ENCODE assay signal across 19 cellular contexts in genomic region chr6:39211183-39211582, GRCh38. TPM values are rescaled to one million over a fixed set of nuclear protein-coding genes. Genes with fewer than 3 reads are reported as not detected.
DNase-seq lines count a peak whose midpoint lies in the region; ATAC-seq and TF ChIP-seq lines count a peak whose summit lies in the region.
"Had no signal": no experiment of that assay in that cellular context is flagged by ENCODE, and none has a peak within 500 bp of the region (broad histone marks: within the 10 kb centered on the region; RNA-seq: fewer than 3 reads in every experiment).

No MANE protein-coding gene starts in this region.

- H3K9me3 Mint-ChIP-seq in activated CD8-positive, alpha-beta T cell treated with anti-CD3 and anti-CD28 coated beads, Interleukin-2, amount 10 ng/mL, durations not matched to agents 7 days and 5 days (ENCODE audit: insufficient read depth): no peaks in the 10 kb centered on the region
- H3K9me3 Mint-ChIP-seq in activated CD8-positive, alpha-beta T cell treated with anti-CD3 and anti-CD28 coated beads for 36 hours: no peaks in the 10 kb centered on the region
- H3K9me3 Mint-ChIP-seq in activated T-helper 2 cell treated with anti-CD3 and anti-CD28 coated beads, Interferon-gamma antibody, Interleukin-2, Interleukin-4, amounts not matched to agents 10 μg/mL and 5 μg/mL and 100 μg/mL, durations not matched to agents 14 hours and 24 hours and 36 hours: no peaks in the 10 kb centered on the region
- no peaks in the 10 kb centered on the region for H3K9me3 Mint-ChIP-seq in mesothelial cell of epicardium
- H3K9me3 Mint-ChIP-seq: CD4-positive, alpha-beta T cell had no signal

- H3K36me3 ChIP-seq in stomach: no peaks in the 10 kb centered on the region
- H3K36me3 ChIP-seq: HAP-1, Peyer's patch, SJSA1 had no signal

- CTCF ChIA-PET in activated CD8-positive, alpha-beta T cell treated with anti-CD3 and anti-CD28 coated beads, Interleukin-2, amount 10 ng/mL, durations not matched to agents 7 days and 5 days (lab: Charles Lee): no interaction called here
- CTCF ChIA-PET in activated CD8-positive, alpha-beta T cell treated with anti-CD3 and anti-CD28 coated beads for 36 hours (lab: Charles Lee): no interaction called here

- POLR2A ChIA-PET in activated CD8-positive, alpha-beta T cell treated with anti-CD3 and anti-CD28 coated beads, Interleukin-2, amount 10 ng/mL, durations not matched to agents 7 days and 5 days (lab: Charles Lee): interaction anchor here (1.2 kb wide), 1 partner anchor 9 kb away, joined by 3 read pairs; no protein-coding TSS in a partner anchor
- POLR2A ChIA-PET in activated CD8-positive, alpha-beta T cell treated with anti-CD3 and anti-CD28 coated beads for 36 hours (lab: Charles Lee): interaction anchor here (1.6 kb wide), 1 partner anchor 11 kb away, joined by 4 read pairs; no protein-coding TSS in a partner anchor

- WGBS in stomach, 5 donors: 45 to 68% (median 47%) methylated on average over 10 of the region's 10 CpGs

- H3K4me1 Mint-ChIP-seq in activated CD8-positive, alpha-beta T cell treated with anti-CD3 and anti-CD28 coated beads, Interleukin-2, amount 10 ng/mL, durations not matched to agents 7 days and 5 days (ENCODE audit: low read depth): peaks cover 61% of the 10 kb centered on the region
- peaks cover 48% of the 10 kb centered on the region for H3K4me1 Mint-ChIP-seq in activated CD8-positive, alpha-beta T cell treated with anti-CD3 and anti-CD28 coated beads for 36 hours (ENCODE audit: low read depth)
- peaks cover 66% of the 10 kb centered on the region for H3K4me1 Mint-ChIP-seq in activated T-helper 2 cell treated with anti-CD3 and anti-CD28 coated beads, Interferon-gamma antibody, Interleukin-2, Interleukin-4, amounts not matched to agents 10 μg/mL and 5 μg/mL and 100 μg/mL, durations not matched to agents 14 hours and 24 hours and 36 hours (ENCODE audit: low read depth)
- peaks cover 31% of the 10 kb centered on the region for H3K4me1 Mint-ChIP-seq in mesothelial cell of epicardium

- H3K9me3 ChIP-seq in stomach: no peaks in the 10 kb centered on the region
- H3K9me3 ChIP-seq: HAP-1, Peyer's patch, SJSA1 had no signal

- peaks cover 19% of the 10 kb centered on the region for H3K36me3 Mint-ChIP-seq in activated CD8-positive, alpha-beta T cell treated with anti-CD3 and anti-CD28 coated beads, Interleukin-2, amount 10 ng/mL, durations not matched to agents 7 days and 5 days (ENCODE audit: low read depth)
- peaks cover 47% of the 10 kb centered on the region for H3K36me3 Mint-ChIP-seq in activated CD8-positive, alpha-beta T cell treated with anti-CD3 and anti-CD28 coated beads for 36 hours (ENCODE audit: low read depth)
- peaks cover 73% of the 10 kb centered on the region for H3K36me3 Mint-ChIP-seq in activated T-helper 2 cell treated with anti-CD3 and anti-CD28 coated beads, Interferon-gamma antibody, Interleukin-2, Interleukin-4, amounts not matched to agents 10 μg/mL and 5 μg/mL and 100 μg/mL, durations not matched to agents 14 hours and 24 hours and 36 hours (ENCODE audit: low read depth)
- no peaks in the 10 kb centered on the region for H3K36me3 Mint-ChIP-seq in mesothelial cell of epicardium

- H3K4me1 ChIP-seq in stomach: peaks cover 50 to 93% (median 79%) of the 10 kb centered on the region in 4 donors
- H3K4me1 ChIP-seq: HAP-1, SJSA1 had no signal

- no peak overlapping the region for H3K4me3 ChIP-seq in stomach
- H3K4me3 ChIP-seq: HAP-1, Peyer's patch, SJSA1 had no signal

- no peak for TF ChIP-seq CTCF in activated CD8-positive, alpha-beta T cell treated with anti-CD3 and anti-CD28 coated beads for 36 hours (IDR thresholded peaks at IDR 0.05)
- TF ChIP-seq CTCF in mesothelial cell of epicardium (IDR thresholded peaks at IDR 0.05; ENCODE audit: unreplicated experiment) (no peak), stomach (IDR thresholded peaks at IDR 0.05) (no peak)

- DNase-seq in activated CD8-positive, alpha-beta T cell treated with anti-CD3 and anti-CD28 coated beads, Interleukin-2, amount 10 ng/mL, durations not matched to agents 7 days and 5 days: no peak
- no peak for DNase-seq in activated CD8-positive, alpha-beta T cell treated with anti-CD3 and anti-CD28 coated beads for 36 hours
- no peak for DNase-seq in activated T-helper 2 cell treated with anti-CD3 and anti-CD28 coated beads, Interferon-gamma antibody, Interleukin-2, Interleukin-4, amounts not matched to agents 10 μg/mL and 5 μg/mL and 100 μg/mL, durations not matched to agents 14 hours and 24 hours and 36 hours (ENCODE audit: low spot score)
- DNase-seq in mesothelial cell of epicardium (ENCODE audit: low spot score in 2 of 2, unreplicated experiment in 2 of 2): no peak
- no peak for DNase-seq in stomach
- DNase-seq in T-helper 1 cell: no peak
- DNase-seq: 8988T; CD4-positive, alpha-beta T cell; GF-D8; NCI-H1092 treated with DMSO at 0.1 percent for 48 hours; NCI-H2081 treated with DMSO at 0.1 percent for 48 hours; NCI-H446 treated with DMSO at 0.1 percent for 48 hours had no signal

- H3K27me3 Mint-ChIP-seq in activated CD8-positive, alpha-beta T cell treated with anti-CD3 and anti-CD28 coated beads, Interleukin-2, amount 10 ng/mL, durations not matched to agents 7 days and 5 days (ENCODE audit: low read depth): no peaks in the 10 kb centered on the region
- no peaks in the 10 kb centered on the region for H3K27me3 Mint-ChIP-seq in activated CD8-positive, alpha-beta T cell treated with anti-CD3 and anti-CD28 coated beads for 36 hours
- H3K27me3 Mint-ChIP-seq in activated T-helper 2 cell treated with anti-CD3 and anti-CD28 coated beads, Interferon-gamma antibody, Interleukin-2, Interleukin-4, amounts not matched to agents 10 μg/mL and 5 μg/mL and 100 μg/mL, durations not matched to agents 14 hours and 24 hours and 36 hours (ENCODE audit: low read depth): no peaks in the 10 kb centered on the region
- no peaks in the 10 kb centered on the region for H3K27me3 Mint-ChIP-seq in mesothelial cell of epicardium (ENCODE audit: low read depth)
- H3K27me3 Mint-ChIP-seq: CD4-positive, alpha-beta T cell had no signal

- H3K27ac ChIP-seq in stomach: peak overlapping the region in 4 of 5 donors; percentile 2 to 85 (median 30)
- H3K27ac ChIP-seq: SJSA1 had no signal

- H3K4me3 Mint-ChIP-seq in activated CD8-positive, alpha-beta T cell treated with anti-CD3 and anti-CD28 coated beads, Interleukin-2, amount 10 ng/mL, durations not matched to agents 7 days and 5 days: no peak overlapping the region
- no peak overlapping the region for H3K4me3 Mint-ChIP-seq in activated CD8-positive, alpha-beta T cell treated with anti-CD3 and anti-CD28 coated beads for 36 hours
- H3K4me3 Mint-ChIP-seq in activated T-helper 2 cell treated with anti-CD3 and anti-CD28 coated beads, Interferon-gamma antibody, Interleukin-2, Interleukin-4, amounts not matched to agents 10 μg/mL and 5 μg/mL and 100 μg/mL, durations not matched to agents 14 hours and 24 hours and 36 hours (ENCODE audit: low read depth): no peak overlapping the region
- no peak overlapping the region for H3K4me3 Mint-ChIP-seq in mesothelial cell of epicardium
- H3K4me3 Mint-ChIP-seq: CD4-positive, alpha-beta T cell had no signal

- no peak for ATAC-seq in activated CD8-positive, alpha-beta T cell treated with anti-CD3 and anti-CD28 coated beads, Interleukin-2, amount 10 ng/mL, durations not matched to agents 7 days and 5 days
- no peak for ATAC-seq in activated CD8-positive, alpha-beta T cell treated with anti-CD3 and anti-CD28 coated beads for 36 hours
- ATAC-seq in GM18505 (IDR thresholded peaks at IDR 0.05; ENCODE audit: unreplicated experiment): no peak
- ATAC-seq in GM21360 (IDR thresholded peaks at IDR 0.05; ENCODE audit: unreplicated experiment): no peak

- peak overlapping the region; percentile 30 for H3K27ac Mint-ChIP-seq in activated CD8-positive, alpha-beta T cell treated with anti-CD3 and anti-CD28 coated beads, Interleukin-2, amount 10 ng/mL, durations not matched to agents 7 days and 5 days
- no peak overlapping the region for H3K27ac Mint-ChIP-seq in activated CD8-positive, alpha-beta T cell treated with anti-CD3 and anti-CD28 coated beads for 36 hours
- peak overlapping the region; percentile 38 for H3K27ac Mint-ChIP-seq in activated T-helper 2 cell treated with anti-CD3 and anti-CD28 coated beads, Interferon-gamma antibody, Interleukin-2, Interleukin-4, amounts not matched to agents 10 μg/mL and 5 μg/mL and 100 μg/mL, durations not matched to agents 14 hours and 24 hours and 36 hours
- peak overlapping the region; percentile 16 for H3K27ac Mint-ChIP-seq in mesothelial cell of epicardium
- H3K27ac Mint-ChIP-seq: CD4-positive, alpha-beta T cell had no signal

- intact Hi-C loops in activated CD8-positive, alpha-beta T cell treated with anti-CD3 and anti-CD28 coated beads for 36 hours (cut with micrococcal nuclease): no loop called here
- intact Hi-C loops in activated T-helper 2 cell treated with anti-CD3 and anti-CD28 coated beads, Interferon-gamma antibody, Interleukin-2, Interleukin-4, amounts not matched to agents 10 μg/mL and 5 μg/mL and 100 μg/mL, durations not matched to agents 14 hours and 24 hours and 36 hours (cut with micrococcal nuclease): no loop called here
- intact Hi-C loops in stomach (cut with DNase I; ENCODE audit: low total_unique reads): no loop called here

- TF ChIP-seq EP300 in stomach (IDR thresholded peaks at IDR 0.05): no peak

- no peaks in the 10 kb centered on the region for H3K27me3 ChIP-seq in stomach
- H3K27me3 ChIP-seq: Peyer's patch, SJSA1 had no signal

- TF ChIP-seq POLR2A in stomach (IDR thresholded peaks at IDR 0.05): no peak
- no peak for TF ChIP-seq POLR2A in GM18505 (IDR thresholded peaks at IDR 0.05; ENCODE audit: borderline replicate concordance, extremely low read depth, insufficient read depth, insufficient read length)

RNA-seq across cellular contexts. Expression of gene KCNK5, which starts 18.1 kb away (rescaled TPM):
- 10 to 100 TPM; 12.0 TPM for total RNA-seq in activated CD8-positive, alpha-beta T cell treated with anti-CD3 and anti-CD28 coated beads, Interleukin-2, amount 10 ng/mL, durations not matched to agents 7 days and 5 days
- total RNA-seq in activated CD8-positive, alpha-beta T cell treated with anti-CD3 and anti-CD28 coated beads for 36 hours: 10 to 100 TPM; 25.0 to 25.9 TPM
- 41.5 and 42.6 TPM in 2 replicates for total RNA-seq in activated T-helper 2 cell treated with anti-CD3 and anti-CD28 coated beads, Interferon-gamma antibody, Interleukin-2, Interleukin-4, amounts not matched to agents 10 μg/mL and 5 μg/mL and 100 μg/mL, durations not matched to agents 14 hours and 24 hours and 36 hours
- total RNA-seq in mesothelial cell of epicardium (2.5 to 2.9 TPM (median 2.7 TPM) in 3 replicates), stomach (10 to 100 TPM in 4 of 5 donors, 1 to 10 TPM in 1; 6.7 to 30.7 (median 15.8) TPM)
- 1 to 10 TPM; 4.9 to 6.0 (median 5.3) TPM for polyA plus RNA-seq in stomach
- total RNA-seq: LHCN-M2, SJSA1 had no signal
- polyA plus RNA-seq: AG04450 had no signal
